7 cellular contexts compared by ENCODE assay signal in the genomic region with DNA sequence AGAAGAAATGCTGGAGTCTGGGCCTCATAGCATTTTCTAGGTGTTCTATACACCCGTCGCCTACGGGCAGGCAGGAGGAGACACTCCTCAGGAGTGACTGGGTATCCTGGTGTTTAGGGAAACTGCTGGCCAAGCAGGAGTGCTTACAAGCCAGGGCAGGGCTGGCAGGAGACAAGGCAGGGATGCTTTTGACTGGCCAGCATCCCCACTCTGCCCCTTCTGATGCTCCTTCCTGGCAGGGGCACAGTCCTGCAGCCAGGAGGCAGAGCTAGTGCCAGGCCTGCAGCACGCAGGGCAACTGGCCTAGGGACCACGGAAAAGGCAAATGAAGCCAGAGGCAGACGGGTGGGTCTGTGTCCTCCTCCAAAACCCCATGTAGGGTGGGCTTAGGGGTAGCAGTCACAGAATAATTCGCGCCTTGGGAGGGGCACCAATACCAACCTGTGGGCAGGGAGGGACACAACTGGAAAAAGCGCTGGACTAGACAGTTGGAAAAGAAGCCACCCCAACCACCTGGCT. TPM values are rescaled to one million over a fixed set of nuclear protein-coding genes. Genes with fewer than 3 reads are reported as not detected.
DNase-seq lines count a peak whose midpoint lies in the region; ATAC-seq and TF ChIP-seq lines count a peak whose summit lies in the region.

No MANE protein-coding gene starts in this region.

- DNase-seq in GM13976 (ENCODE audit: low spot score) (peak; percentile 36), RKO (ENCODE audit: low spot score) (peak; percentile 83), ovary (peak in 1 of 5 donors; percentile 51), AG20443 (ENCODE audit: low spot score) (no peak), NCI-H1930 (lab: John Stamatoyannopoulos, UW) (no peak)

- intact Hi-C loops in ovary (cut with DNase I): loop anchor here in 1 of 4 donors (10.0 kb wide), 1 partner anchor 50 kb away; a partner anchor contains a TSS

- TF ChIP-seq POLR2A in ovary (IDR thresholded peaks at IDR 0.05): no peak

- H3K27me3 ChIP-seq in endocrine pancreas (ENCODE audit: control insufficient read depth, insufficient read depth, low read length): no peaks in the 10 kb centered on the region
- H3K27me3 ChIP-seq in ovary: no peaks in the 10 kb centered on the region

- H3K36me3 ChIP-seq in endocrine pancreas (ENCODE audit: control insufficient read depth, insufficient read depth, low read length) (no peaks in the 10 kb centered on the region), ovary (no peaks in the 10 kb centered on the region)

- peak overlapping the region; percentile 90 for H3K9ac ChIP-seq in endocrine pancreas (ENCODE audit: control insufficient read depth, insufficient read depth, low read length)

- TF ChIP-seq EP300 in ovary (IDR thresholded peaks at IDR 0.05): no peak

- in situ Hi-C loops in GM13976 (cut with MboI; ENCODE audit: low sequenced_read_pairs, unreplicated experiment): no loop called here

- 55 to 69% (median 68%) methylated on average over 7 to 9 of the region's 9 CpGs for WGBS in ovary, 3 donors

- peak overlapping the region in 1 of 2 donors; percentile 56 for H3K27ac ChIP-seq in ovary

- H3K4me3 ChIP-seq in endocrine pancreas (ENCODE audit: control insufficient read depth, insufficient read depth, low read length): no peak overlapping the region
- peak overlapping the region; percentile 56 for H3K4me3 ChIP-seq in ovary

- ATAC-seq in HG03135 (IDR thresholded peaks at IDR 0.05; ENCODE audit: unreplicated experiment): no peak

- TF ChIP-seq CTCF in GM13976 (IDR thresholded peaks at IDR 0.05; ENCODE audit: borderline replicate concordance, control extremely low read depth, extremely low read depth, insufficient read depth, missing control alignments): no peak
- no peak for TF ChIP-seq CTCF in ovary (IDR thresholded peaks at IDR 0.05)

- H3K4me1 ChIP-seq in endocrine pancreas (ENCODE audit: control insufficient read depth, insufficient read depth, low read length) (no peaks in the 10 kb centered on the region), ovary (ENCODE audit: insufficient read depth) (peaks cover 8% of the 10 kb centered on the region)

- H3K9me3 ChIP-seq in endocrine pancreas (ENCODE audit: control insufficient read depth, low read length) (no peaks in the 10 kb centered on the region), ovary (no peaks in the 10 kb centered on the region)

RNA-seq across cellular contexts. Expression of a gene that starts 4.9 kb away (rescaled TPM):
- 10 to 100 TPM; 10.3 to 66.9 (median 41.4) TPM for total RNA-seq in ovary
- polyA plus RNA-seq in ovary: 10 to 100 TPM; 16.5 to 23.3 TPM

RNA-seq across cellular contexts. Expression of a gene that starts 43.4 kb away (rescaled TPM):
- 1 to 10 TPM in 3 of 7 donors, under 1 TPM in 4; 0.11 to 1.1 (median 0.74) TPM for total RNA-seq in ovary
- polyA plus RNA-seq in ovary: 1 to 10 TPM in 1 of 2 donors, under 1 TPM in 1; 0.17 to 1.2 TPM

RNA-seq across cellular contexts. Expression of a gene that starts 50.8 kb away (rescaled TPM):
- total RNA-seq in ovary: 10 to 100 TPM; 10.2 to 69.7 (median 32.9) TPM
- polyA plus RNA-seq in ovary: 10 to 100 TPM; 18.7 to 39.0 TPM

Comparison
In these comparisons a context has a peak if more than half of its experiments do, and no peak if none do; other contexts are left out.
1. DNase-seq: peak in GM13976 (single experiment) and RKO (single experiment); none in AG20443 (single experiment) and NCI-H1930 (0 of 2).